ENCODE assay signal across 11 cellular contexts in genomic region chr11:68828155-68828931, GRCh38. TPM values are rescaled to one million over a fixed set of nuclear protein-coding genes. Genes with fewer than 3 reads are reported as not detected.
DNase-seq lines count a peak whose midpoint lies in the region; ATAC-seq and TF ChIP-seq lines count a peak whose summit lies in the region.
"Had no signal": no experiment of that assay in that cellular context is flagged by ENCODE, and none has a peak within 500 bp of the region (broad histone marks: within the 10 kb centered on the region; RNA-seq: fewer than 3 reads in every experiment).

No MANE protein-coding gene starts in this region.

- H3K36me3 Mint-ChIP-seq in activated naive CD4-positive, alpha-beta T cell treated with anti-CD3 and anti-CD28 coated beads, Interleukin-2, amount 50 U/mL, for 72 hours, result no peaks in the 10 kb centered on the region
- H3K36me3 Mint-ChIP-seq in activated naive CD4-positive, alpha-beta T cell treated with anti-CD3 and anti-CD28 coated beads for 36 hours (ENCODE audit: low read depth), result no peaks in the 10 kb centered on the region
- peaks cover 6% of the 10 kb centered on the region for H3K36me3 Mint-ChIP-seq in activated T-helper 17 cell treated with anti-CD3 and anti-CD28 coated beads, Interleukin-2, amount 50 U/mL, for 72 hours (ENCODE audit: low read depth)
- peaks cover 7% of the 10 kb centered on the region; the same call in 1 of the 2 replicates for H3K36me3 Mint-ChIP-seq in HFFc6 (ENCODE audit: low read depth)

- no peak overlapping the region for H3K27ac ChIP-seq in aorta (ENCODE audit: low read depth in 1 of 2, low read length in 2 of 2)

- CTCF ChIA-PET in activated naive CD4-positive, alpha-beta T cell treated with anti-CD3 and anti-CD28 coated beads for 36 hours (lab: Charles Lee), result no interaction called here

- no peaks in the 10 kb centered on the region for H3K36me3 ChIP-seq in aorta (ENCODE audit: control insufficient read depth in 1 of 2, insufficient read depth in 2 of 2, low read length in 1 of 2)

- DNase-seq in activated naive CD4-positive, alpha-beta T cell treated with anti-CD3 and anti-CD28 coated beads, Interleukin-2, amount 50 U/mL, for 72 hours (ENCODE audit: low spot score in 2 of 2), result no peak
- no peak for DNase-seq in activated naive CD4-positive, alpha-beta T cell treated with anti-CD3 and anti-CD28 coated beads for 36 hours
- DNase-seq in medulla oblongata (ENCODE audit: extremely low spot score) (peak; percentile 26), aorta (peak in 1 of 2 donors; percentile 66), HFFc6 (no peak)
- DNase-seq: activated CD4-positive, alpha-beta T cell treated with anti-CD3 and anti-CD28 coated beads, Interleukin-2, amount 50 U/mL, for 4 hours; NCI-H187 treated with DMSO at 0.1 percent for 48 hours; stimulated activated CD8-positive, alpha-beta memory T cell treated with anti-CD3 and anti-CD28 coated beads, Interleukin-4, amount 100 ng/mL, for 48 hours had no signal

- no peak overlapping the region for H3K4me3 ChIP-seq in aorta (ENCODE audit: low read length in 2 of 2)

- TF ChIP-seq CTCF in HFFc6 (IDR thresholded peaks at IDR 0.05), result no peak

- no peaks in the 10 kb centered on the region for H3K9me3 ChIP-seq in aorta (ENCODE audit: control insufficient read depth, low read length)

- intact Hi-C loops in activated naive CD4-positive, alpha-beta T cell treated with anti-CD3 and anti-CD28 coated beads for 36 hours (cut with micrococcal nuclease), result no loop called here
- intact Hi-C loops in aorta (cut with DNase I), result no loop called here

- H3K27ac Mint-ChIP-seq in activated naive CD4-positive, alpha-beta T cell treated with anti-CD3 and anti-CD28 coated beads, Interleukin-2, amount 50 U/mL, for 72 hours, result peak overlapping the region; percentile 70 to 96
- no peak overlapping the region for H3K27ac Mint-ChIP-seq in activated naive CD4-positive, alpha-beta T cell treated with anti-CD3 and anti-CD28 coated beads for 36 hours
- H3K27ac Mint-ChIP-seq in activated T-helper 17 cell treated with anti-CD3 and anti-CD28 coated beads, Interleukin-2, amount 50 U/mL, for 72 hours, result peak overlapping the region; percentile 82
- no peak overlapping the region for H3K27ac Mint-ChIP-seq in HFFc6

- no peak overlapping the region for H3K4me3 Mint-ChIP-seq in activated naive CD4-positive, alpha-beta T cell treated with anti-CD3 and anti-CD28 coated beads for 36 hours
- no peak overlapping the region for H3K4me3 Mint-ChIP-seq in activated T-helper 17 cell treated with anti-CD3 and anti-CD28 coated beads, Interleukin-2, amount 50 U/mL, for 72 hours
- H3K4me3 Mint-ChIP-seq in HFFc6, result no peak overlapping the region

- ATAC-seq in activated naive CD4-positive, alpha-beta T cell treated with anti-CD3 and anti-CD28 coated beads, Interleukin-2, amount 50 U/mL, for 72 hours, result no peak
- ATAC-seq in activated T-helper 17 cell treated with anti-CD3 and anti-CD28 coated beads, Interleukin-2, amount 50 U/mL, for 72 hours (replicated peaks), result no peak
- ATAC-seq in aorta (ENCODE audit: low FRiP score) (peak; percentile 44), HG02763 (IDR thresholded peaks at IDR 0.05; ENCODE audit: unreplicated experiment) (no peak), GM19023 (IDR thresholded peaks at IDR 0.05; ENCODE audit: unreplicated experiment) (no peak)

- H3K27me3 ChIP-seq in aorta (ENCODE audit: control insufficient read depth in 1 of 2, insufficient read depth in 2 of 2, low read length in 1 of 2), result no peaks in the 10 kb centered on the region

- no peaks in the 10 kb centered on the region for H3K27me3 Mint-ChIP-seq in activated naive CD4-positive, alpha-beta T cell treated with anti-CD3 and anti-CD28 coated beads for 36 hours (ENCODE audit: low read depth)
- no peaks in the 10 kb centered on the region for H3K27me3 Mint-ChIP-seq in activated T-helper 17 cell treated with anti-CD3 and anti-CD28 coated beads, Interleukin-2, amount 50 U/mL, for 72 hours
- H3K27me3 Mint-ChIP-seq in HFFc6 (ENCODE audit: insufficient read depth), result no peaks in the 10 kb centered on the region; the same call in 1 of the 2 replicates

- 29 to 31% methylated on average over 20 of the region's 20 CpGs for whole genome bisulfite sequencing in aorta, 2 donors

- no peaks in the 10 kb centered on the region for H3K9me3 Mint-ChIP-seq in activated naive CD4-positive, alpha-beta T cell treated with anti-CD3 and anti-CD28 coated beads, Interleukin-2, amount 50 U/mL, for 72 hours
- H3K9me3 Mint-ChIP-seq in activated naive CD4-positive, alpha-beta T cell treated with anti-CD3 and anti-CD28 coated beads for 36 hours, result no peaks in the 10 kb centered on the region
- H3K9me3 Mint-ChIP-seq in activated T-helper 17 cell treated with anti-CD3 and anti-CD28 coated beads, Interleukin-2, amount 50 U/mL, for 72 hours, result no peaks in the 10 kb centered on the region
- no peaks in the 10 kb centered on the region for H3K9me3 Mint-ChIP-seq in HFFc6

- peaks cover 29% of the 10 kb centered on the region for H3K4me1 Mint-ChIP-seq in activated naive CD4-positive, alpha-beta T cell treated with anti-CD3 and anti-CD28 coated beads for 36 hours (ENCODE audit: low read depth)
- H3K4me1 Mint-ChIP-seq in activated T-helper 17 cell treated with anti-CD3 and anti-CD28 coated beads, Interleukin-2, amount 50 U/mL, for 72 hours, result peaks cover 10% of the 10 kb centered on the region
- H3K4me1 Mint-ChIP-seq in HFFc6 (ENCODE audit: low read depth), result peaks cover 10% of the 10 kb centered on the region

- H3K4me1 ChIP-seq in aorta (ENCODE audit: control insufficient read depth in 1 of 2, insufficient read depth in 2 of 2, low read length in 2 of 2), result no peaks in the 10 kb centered on the region

RNA-seq across cellular contexts. Expression of gene CPT1A, which starts 13.4 kb away (rescaled TPM):
- total RNA-seq in activated naive CD4-positive, alpha-beta T cell treated with anti-CD3 and anti-CD28 coated beads, Interleukin-2, amount 50 U/mL, for 72 hours, result 10 to 100 TPM; 23.0 to 41.3 TPM
- total RNA-seq in activated naive CD4-positive, alpha-beta T cell treated with anti-CD3 and anti-CD28 coated beads for 36 hours, result 10 to 100 TPM; 15.3 to 16.1 TPM
- total RNA-seq in activated T-helper 17 cell treated with anti-CD3 and anti-CD28 coated beads, Interleukin-2, amount 50 U/mL, for 72 hours, result 10 to 100 TPM; 12.9 to 45.0 TPM
- total RNA-seq in aorta, result 10 to 100 TPM; 62.0 to 81.4 TPM
- 10 to 100 TPM; 10.9 to 56.9 TPM for polyA plus RNA-seq in aorta
- total RNA-seq in HFFc6 (2021; fragmentation: NEBNext Ultra II Directional; extraction: Animal tissue kit (Norgen Biotek cat#: 25700)), result 10 to 100 TPM; 35.5 to 63.7 (median 55.8) TPM

Comparison
In these comparisons a context has a peak if more than half of its experiments do, and no peak if none do; other contexts are left out.
1. H3K27ac Mint-ChIP-seq: peak in activated naive CD4-positive, alpha-beta T cell treated with anti-CD3 and anti-CD28 coated beads, Interleukin-2, amount 50 U/mL, for 72 hours (2 of 2) and activated T-helper 17 cell treated with anti-CD3 and anti-CD28 coated beads, Interleukin-2, amount 50 U/mL, for 72 hours (single experiment); none in activated naive CD4-positive, alpha-beta T cell treated with anti-CD3 and anti-CD28 coated beads for 36 hours (single experiment) and HFFc6 (single experiment).